ENCODE assay signal across 14 cellular contexts in genomic region chr12:38152816-38153736, GRCh38.
A peak's percentile ranks its signal among the peaks of the same experiment; 100 is the strongest.
DNase-seq lines count a peak whose midpoint lies in the region; TF ChIP-seq lines count a peak whose summit lies in the region.
"Had no signal": no experiment of that assay in that cellular context is flagged by ENCODE, and none has a peak within 500 bp of the region (broad histone marks: within the 10 kb centered on the region; RNA-seq: fewer than 3 reads in every experiment).

No MANE protein-coding gene starts in this region.

- no peak overlapping the region for H3K4me3 ChIP-seq in colonic mucosa
- H3K4me3 ChIP-seq: BLaER1, GM23338 had no signal

- no peaks in the 10 kb centered on the region for H3K27me3 ChIP-seq in colonic mucosa
- H3K27me3 ChIP-seq: BLaER1 had no signal

- peaks cover 13% of the 10 kb centered on the region for H3K9me3 Mint-ChIP-seq in activated CD4-positive, alpha-beta T cell treated with anti-CD3 and anti-CD28 coated beads, Interleukin-2, amount 10 ng/mL, durations not matched to agents 24 days and 14 days
- H3K9me3 Mint-ChIP-seq in osteocyte (ENCODE audit: unreplicated experiment) = peaks cover 21% of the 10 kb centered on the region

- intact Hi-C loops in activated CD4-positive, alpha-beta T cell treated with anti-CD3 and anti-CD28 coated beads, Interleukin-2, amount 10 ng/mL, durations not matched to agents 24 days and 14 days (cut with micrococcal nuclease) = no loop called here
- intact Hi-C loops in colonic mucosa (cut with DNase I) = no loop called here

- H3K9me3 ChIP-seq in colonic mucosa = no peaks in the 10 kb centered on the region

- no peaks in the 10 kb centered on the region for H3K36me3 Mint-ChIP-seq in activated CD4-positive, alpha-beta T cell treated with anti-CD3 and anti-CD28 coated beads, Interleukin-2, amount 10 ng/mL, durations not matched to agents 24 days and 14 days (ENCODE audit: low read depth)
- no peaks in the 10 kb centered on the region for H3K36me3 Mint-ChIP-seq in osteocyte (ENCODE audit: unreplicated experiment)
- H3K36me3 Mint-ChIP-seq: CD8-positive, alpha-beta memory T cell had no signal

- DNase-seq in activated CD4-positive, alpha-beta T cell treated with anti-CD3 and anti-CD28 coated beads, Interleukin-2, amount 10 ng/mL, durations not matched to agents 24 days and 14 days = peak; percentile 31
- no peak for DNase-seq in activated CD4-positive, alpha-beta T cell treated with anti-CD3 and anti-CD28 coated beads, Interleukin-2, amount 50 U/mL, for 1 hour
- peak; percentile 66 for DNase-seq in DMS53 (lab: John Stamatoyannopoulos, UW)
- peak; percentile 12 for DNase-seq in colonic mucosa
- DNase-seq in osteocyte (ENCODE audit: extremely low spot score, unreplicated experiment) = peak; percentile 86
- DNase-seq in NCI-H2171 treated with DMSO at 0.1 percent for 48 hours (lab: John Stamatoyannopoulos, UW) = no peak
- DNase-seq in central memory CD4-positive, alpha-beta T cell = no peak
- DNase-seq: 8988T; AML-193; Caco-2; CD8-positive, alpha-beta memory T cell; H9 had no signal

- no peak overlapping the region for H3K27ac ChIP-seq in colonic mucosa
- H3K27ac ChIP-seq: BLaER1 had no signal

- no peak overlapping the region for H3K9ac ChIP-seq in colonic mucosa (ENCODE audit: low read depth in 2 of 2, low read length in 2 of 2)
- H3K9ac ChIP-seq: BLaER1 had no signal

- no peaks in the 10 kb centered on the region for H3K27me3 Mint-ChIP-seq in activated CD4-positive, alpha-beta T cell treated with anti-CD3 and anti-CD28 coated beads, Interleukin-2, amount 10 ng/mL, durations not matched to agents 24 days and 14 days
- H3K27me3 Mint-ChIP-seq in osteocyte (ENCODE audit: unreplicated experiment) = no peaks in the 10 kb centered on the region

- H3K4me3 Mint-ChIP-seq in activated CD4-positive, alpha-beta T cell treated with anti-CD3 and anti-CD28 coated beads, Interleukin-2, amount 10 ng/mL, durations not matched to agents 24 days and 14 days = no peak overlapping the region
- H3K4me3 Mint-ChIP-seq in osteocyte (ENCODE audit: unreplicated experiment) = no peak overlapping the region
- H3K4me3 Mint-ChIP-seq: CD8-positive, alpha-beta memory T cell; GM23338; H9 had no signal

- no peaks in the 10 kb centered on the region for H3K4me1 ChIP-seq in colonic mucosa
- H3K4me1 ChIP-seq: BLaER1, Caco-2 had no signal

- H3K27ac Mint-ChIP-seq in activated CD4-positive, alpha-beta T cell treated with anti-CD3 and anti-CD28 coated beads, Interleukin-2, amount 10 ng/mL, durations not matched to agents 24 days and 14 days = no peak overlapping the region
- no peak overlapping the region for H3K27ac Mint-ChIP-seq in osteocyte (ENCODE audit: unreplicated experiment)
- H3K27ac Mint-ChIP-seq: CD8-positive, alpha-beta memory T cell; GM23338; H9 had no signal

- TF ChIP-seq CTCF in colonic mucosa (IDR thresholded peaks at IDR 0.05) (no peak), osteocyte (IDR thresholded peaks at IDR 0.05) (no peak)

- H3K4me1 Mint-ChIP-seq in activated CD4-positive, alpha-beta T cell treated with anti-CD3 and anti-CD28 coated beads, Interleukin-2, amount 10 ng/mL, durations not matched to agents 24 days and 14 days = no peaks in the 10 kb centered on the region
- no peaks in the 10 kb centered on the region for H3K4me1 Mint-ChIP-seq in osteocyte (ENCODE audit: unreplicated experiment)
- H3K4me1 Mint-ChIP-seq: CD8-positive, alpha-beta memory T cell; GM23338; H9 had no signal

- no peaks in the 10 kb centered on the region for H3K36me3 ChIP-seq in colonic mucosa
- H3K36me3 ChIP-seq: BLaER1 had no signal

Comparison
In these comparisons a context has a peak if more than half of its experiments do, and no peak if none do; other contexts are left out.
1. DNase-seq: peak in activated CD4-positive, alpha-beta T cell treated with anti-CD3 and anti-CD28 coated beads, Interleukin-2, amount 10 ng/mL, durations not matched to agents 24 days and 14 days (single experiment), DMS53 (single experiment), colonic mucosa (single experiment) and osteocyte (single experiment); none in activated CD4-positive, alpha-beta T cell treated with anti-CD3 and anti-CD28 coated beads, Interleukin-2, amount 50 U/mL, for 1 hour (single experiment), NCI-H2171 treated with DMSO at 0.1 percent for 48 hours (single experiment) and central memory CD4-positive, alpha-beta T cell (single experiment).